In genomic region chr7:105876091-105876963, GRCh38 we compare ENCODE assay signal across 8 cellular contexts. TPM values are rescaled to one million over a fixed set of nuclear protein-coding genes. Genes with fewer than 3 reads are reported as not detected.
DNase-seq lines count a peak whose midpoint lies in the region; ATAC-seq and TF ChIP-seq lines count a peak whose summit lies in the region.

Gene ATXN7L1 (minus strand): TSS chr7:105876599. CDS start chr7:105876558, 41 bp downstream.

- peak; percentile 54 for TF ChIP-seq CTCF in WERI-Rb-1 (IDR thresholded peaks at IDR 0.05; ENCODE audit: low read depth, low read length)
- TF ChIP-seq CTCF in mammary epithelial cell (conservative IDR thresholded peaks at IDR 0.05 in 1 of 2, IDR thresholded peaks at IDR 0.05 in 1 of 2; ENCODE audit: extremely low read depth in 1 of 2, insufficient read depth in 1 of 2, low read depth in 1 of 2, low read length in 2 of 2), result peak; percentile 29 to 39

- TSS peak; percentile 52 for BruUV-seq in mammary epithelial cell (replicated peaks; lab: Mats Ljungman, UMichigan)

- dilution Hi-C loops in mammary epithelial cell (cut with HindIII; ENCODE audit: low sequenced_read_pairs), result no loop called here

- H3K4me3 ChIP-seq in WERI-Rb-1 (ENCODE audit: low read depth, low read length) (peak within 1 kb of the TSS; percentile 95), mammary epithelial cell (replicated peaks in 1 of 3; ENCODE audit: insufficient read depth in 1 of 3, low read depth in 2 of 3, low read length in 3 of 3) (peak within 1 kb of the TSS; percentile 77 to 98 (median 93)), skin epidermis (peak within 1 kb of the TSS; percentile 58 to 81 (median 67))

- peak within 1 kb of the TSS; percentile 77 for H3K27ac ChIP-seq in WERI-Rb-1
- H3K27ac ChIP-seq in mammary epithelial cell (ENCODE audit: insufficient read depth, low read depth, low read length), result peak within 1 kb of the TSS; percentile 93
- H3K27ac ChIP-seq in skin epidermis, result peak within 1 kb of the TSS; percentile 47 to 96 (median 87)

- intact Hi-C loops in mammary epithelial cell (cut with micrococcal nuclease), result loop anchor here (1.0 to 5.0 kb wide), 5 partner anchors 44 to 166 kb away; no protein-coding TSS in a partner anchor

- DNase-seq in NCI-H2227 treated with DMSO at 0.1 percent for 48 hours (lab: John Stamatoyannopoulos, UW) (peak; percentile 93), WERI-Rb-1 (peak; percentile 94), mammary epithelial cell (peak; percentile 96), iPS-NIHi11 (ENCODE audit: low spot score) (peak; percentile 95)

- H3K9ac ChIP-seq in mammary epithelial cell (ENCODE audit: insufficient read depth, low read length), result peak within 1 kb of the TSS; percentile 99

- peak within 1 kb of the TSS; percentile 99 for H2AFZ ChIP-seq in mammary epithelial cell (ENCODE audit: low read depth, low read length)

- H3K36me3 ChIP-seq in WERI-Rb-1 (no peaks in the 10 kb centered on the region), mammary epithelial cell (ENCODE audit: insufficient read depth, low read length) (no peaks in the 10 kb centered on the region)

- peak; percentile 96 for ATAC-seq in GM18498 (IDR thresholded peaks at IDR 0.05; ENCODE audit: unreplicated experiment)
- ATAC-seq in HG03108 (IDR thresholded peaks at IDR 0.05; ENCODE audit: unreplicated experiment), result peak; percentile 86
- ATAC-seq in HG02840 (IDR thresholded peaks at IDR 0.05; ENCODE audit: low FRiP score, unreplicated experiment), result no peak

- peaks cover 17% of the 10 kb centered on the region for H3K4me1 ChIP-seq in mammary epithelial cell (ENCODE audit: insufficient read depth, low read length)

- H3K9me3 ChIP-seq in WERI-Rb-1 (ENCODE audit: severe bottlenecking) (no peaks in the 10 kb centered on the region), mammary epithelial cell (replicated peaks; ENCODE audit: insufficient read depth, low read length) (no peaks in the 10 kb centered on the region)

- in situ Hi-C loops in mammary epithelial cell (cut with MboI; ENCODE audit: low sequenced_read_pairs in 2 of 2), result loop anchor here in 1 of 2 donors (10.0 to 25.0 kb wide), 2 partner anchors 112 to 136 kb away; no protein-coding TSS in a partner anchor

- no peaks in the 10 kb centered on the region for H4K20me1 ChIP-seq in mammary epithelial cell (ENCODE audit: insufficient read depth, low read length)

- CTCF ChIA-PET in mammary epithelial cell (lab: Charles Lee; ENCODE audit: low non-redundant PET), result no interaction called here

- H3K4me2 ChIP-seq in mammary epithelial cell (ENCODE audit: insufficient read depth, low read depth, low read length), result peak within 1 kb of the TSS; percentile 98

- H3K79me2 ChIP-seq in mammary epithelial cell (ENCODE audit: insufficient read depth, low read length), result peaks cover 16% of the 10 kb centered on the region

- WGBS in mammary epithelial cell (ENCODE audit: low coverage, missing lambda C conversion rate), result 5% methylated on average over 18 of the region's 77 CpGs

- H3K27me3 ChIP-seq in WERI-Rb-1 (ENCODE audit: insufficient read depth, low read depth, severe bottlenecking) (peaks cover 12% of the 10 kb centered on the region), mammary epithelial cell (ENCODE audit: insufficient read depth, low read length) (no peaks in the 10 kb centered on the region)

RNA-seq across cellular contexts. Expression of gene ATXN7L1, which starts in this region (rescaled TPM):
- total RNA-seq in mammary epithelial cell, result 10 to 100 TPM in 1 of 2 donors, 1 to 10 TPM in 1; 5.8 to 10.9 TPM
- 2.4 TPM for polyA plus RNA-seq in mammary epithelial cell
- 2.3 TPM for polyA minus RNA-seq in mammary epithelial cell
